In genomic region chr13:23871616-23872220, GRCh38 we compare ENCODE assay signal across 1 cellular context.
TF ChIP-seq lines count a peak whose summit lies in the region.

No MANE protein-coding gene starts in this region.

TF ChIP-seq in HepG2, 621 proteins besides CTCF, POLR2A, EP300 and RAD21 (continued from another document):
- no peak for TF ChIP-seq RNF219 (CRISPR knock-in tag; IDR thresholded peaks at IDR 0.05)
